1 cellular context compared by ENCODE assay signal in the genomic region with DNA sequence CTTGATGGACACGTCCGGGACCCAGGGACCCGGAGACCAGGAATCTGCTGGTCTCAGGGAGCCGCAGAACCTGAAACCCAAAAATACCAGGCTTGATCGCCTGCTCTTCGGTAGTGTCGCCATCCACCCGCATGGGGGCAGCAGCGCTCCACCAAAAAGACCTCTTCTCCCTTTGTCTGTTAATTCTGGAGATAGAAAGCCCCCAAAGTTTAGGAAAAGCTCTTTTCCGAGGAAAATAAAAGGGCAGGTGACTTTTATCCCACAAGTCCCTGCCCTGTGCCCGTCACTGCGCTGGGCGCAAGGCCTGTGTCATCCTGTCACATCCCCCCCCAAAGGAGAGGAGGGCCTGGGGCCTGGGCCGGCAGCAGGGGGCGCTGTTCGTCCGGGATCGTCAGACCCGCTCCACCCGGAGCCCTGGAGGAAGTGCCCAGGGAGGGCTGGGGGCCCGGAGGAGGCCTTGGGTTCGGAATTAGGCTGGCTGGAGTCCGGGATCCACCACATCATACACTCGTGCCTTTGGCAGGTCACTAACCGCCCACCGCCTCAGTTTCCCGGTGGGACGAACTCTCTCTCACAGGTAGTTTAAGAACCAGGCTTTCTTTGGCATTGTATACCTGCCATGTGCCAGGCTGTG.
TF ChIP-seq lines count a peak whose summit lies in the region.

No MANE protein-coding gene starts in this region.

TF ChIP-seq in HepG2, 621 proteins besides CTCF, POLR2A, EP300 and RAD21 (continued from another document and continues in another):
- TF ChIP-seq, protein P1, sequence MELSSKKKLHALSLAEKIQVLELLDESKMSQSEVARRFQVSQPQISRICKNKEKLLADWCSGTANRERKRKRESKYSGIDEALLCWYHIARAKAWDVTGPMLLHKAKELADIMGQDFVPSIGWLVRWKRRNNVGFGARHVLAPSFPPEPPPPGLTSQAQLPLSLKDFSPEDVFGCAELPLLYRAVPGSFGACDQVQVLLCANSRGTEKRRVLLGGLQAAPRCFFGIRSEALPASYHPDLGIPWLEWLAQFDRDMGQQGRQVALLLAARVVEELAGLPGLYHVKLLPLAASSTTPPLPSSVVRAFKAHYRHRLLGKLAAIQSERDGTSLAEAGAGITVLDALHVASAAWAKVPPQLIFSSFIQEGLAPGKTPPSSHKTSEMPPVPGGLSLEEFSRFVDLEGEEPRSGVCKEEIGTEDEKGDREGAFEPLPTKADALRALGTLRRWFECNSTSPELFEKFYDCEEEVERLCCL (CRISPR knock-in tag; IDR thresholded peaks at IDR 0.05; ENCODE audit: borderline replicate concordance) = no peak; the same call in 1 of the 2 replicates
- no peak for TF ChIP-seq FOSL2 (CRISPR knock-in tag; IDR thresholded peaks at IDR 0.05)
- TF ChIP-seq NR2F2 (IDR thresholded peaks at IDR 0.05; ENCODE audit: borderline replicate concordance, low read depth) = peak; percentile 52; the same call in 1 of the 2 replicates
- TF ChIP-seq ZNF337 (CRISPR knock-in tag; IDR thresholded peaks at IDR 0.05; ENCODE audit: borderline replicate concordance, low read depth) = 0 out of 2 replicates have a peak, but pooled peaks have one; percentile 7
- TF ChIP-seq ZNF383 (CRISPR knock-in tag; IDR thresholded peaks at IDR 0.05; ENCODE audit: borderline replicate concordance) = peak; percentile 39; the same call in 1 of the 2 replicates
- TF ChIP-seq GPN1 (CRISPR knock-in tag; IDR thresholded peaks at IDR 0.05; ENCODE audit: borderline replicate concordance) = 0 out of 2 replicates have a peak, but pooled peaks have one; percentile 11
- TF ChIP-seq, protein P2, sequence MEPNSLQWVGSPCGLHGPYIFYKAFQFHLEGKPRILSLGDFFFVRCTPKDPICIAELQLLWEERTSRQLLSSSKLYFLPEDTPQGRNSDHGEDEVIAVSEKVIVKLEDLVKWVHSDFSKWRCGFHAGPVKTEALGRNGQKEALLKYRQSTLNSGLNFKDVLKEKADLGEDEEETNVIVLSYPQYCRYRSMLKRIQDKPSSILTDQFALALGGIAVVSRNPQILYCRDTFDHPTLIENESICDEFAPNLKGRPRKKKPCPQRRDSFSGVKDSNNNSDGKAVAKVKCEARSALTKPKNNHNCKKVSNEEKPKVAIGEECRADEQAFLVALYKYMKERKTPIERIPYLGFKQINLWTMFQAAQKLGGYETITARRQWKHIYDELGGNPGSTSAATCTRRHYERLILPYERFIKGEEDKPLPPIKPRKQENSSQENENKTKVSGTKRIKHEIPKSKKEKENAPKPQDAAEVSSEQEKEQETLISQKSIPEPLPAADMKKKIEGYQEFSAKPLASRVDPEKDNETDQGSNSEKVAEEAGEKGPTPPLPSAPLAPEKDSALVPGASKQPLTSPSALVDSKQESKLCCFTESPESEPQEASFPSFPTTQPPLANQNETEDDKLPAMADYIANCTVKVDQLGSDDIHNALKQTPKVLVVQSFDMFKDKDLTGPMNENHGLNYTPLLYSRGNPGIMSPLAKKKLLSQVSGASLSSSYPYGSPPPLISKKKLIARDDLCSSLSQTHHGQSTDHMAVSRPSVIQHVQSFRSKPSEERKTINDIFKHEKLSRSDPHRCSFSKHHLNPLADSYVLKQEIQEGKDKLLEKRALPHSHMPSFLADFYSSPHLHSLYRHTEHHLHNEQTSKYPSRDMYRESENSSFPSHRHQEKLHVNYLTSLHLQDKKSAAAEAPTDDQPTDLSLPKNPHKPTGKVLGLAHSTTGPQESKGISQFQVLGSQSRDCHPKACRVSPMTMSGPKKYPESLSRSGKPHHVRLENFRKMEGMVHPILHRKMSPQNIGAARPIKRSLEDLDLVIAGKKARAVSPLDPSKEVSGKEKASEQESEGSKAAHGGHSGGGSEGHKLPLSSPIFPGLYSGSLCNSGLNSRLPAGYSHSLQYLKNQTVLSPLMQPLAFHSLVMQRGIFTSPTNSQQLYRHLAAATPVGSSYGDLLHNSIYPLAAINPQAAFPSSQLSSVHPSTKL (CRISPR knock-in tag; IDR thresholded peaks at IDR 0.05) = peak; percentile 76
- TF ChIP-seq, protein P3, sequence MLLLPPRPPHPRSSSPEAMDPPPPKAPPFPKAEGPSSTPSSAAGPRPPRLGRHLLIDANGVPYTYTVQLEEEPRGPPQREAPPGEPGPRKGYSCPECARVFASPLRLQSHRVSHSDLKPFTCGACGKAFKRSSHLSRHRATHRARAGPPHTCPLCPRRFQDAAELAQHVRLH (CRISPR knock-in tag; IDR thresholded peaks at IDR 0.05; ENCODE audit: borderline replicate concordance, low read depth) = peak; percentile 92
- no peak for TF ChIP-seq CBX2 (IDR thresholded peaks at IDR 0.05; ENCODE audit: low read depth, low read length)
- TF ChIP-seq CBX2 (CRISPR knock-in tag; IDR thresholded peaks at IDR 0.05; ENCODE audit: low read depth) = no peak
- peak; percentile 40; the same call in 1 of the 2 replicates for TF ChIP-seq ZNF616 (CRISPR knock-in tag; IDR thresholded peaks at IDR 0.05; ENCODE audit: low read depth)
- TF ChIP-seq STAG1 (CRISPR knock-in tag; IDR thresholded peaks at IDR 0.05) = peak; percentile 97
- peak; percentile 43; the same call in 1 of the 2 replicates for TF ChIP-seq ZBTB38 (CRISPR knock-in tag; IDR thresholded peaks at IDR 0.05)
- peak; percentile 71 for TF ChIP-seq ETV5 (CRISPR knock-in tag; IDR thresholded peaks at IDR 0.05; ENCODE audit: borderline replicate concordance)
- peak; percentile 72; the same call in 1 of the 2 replicates for TF ChIP-seq ZMYM2 (CRISPR knock-in tag; IDR thresholded peaks at IDR 0.05)
- no peak for TF ChIP-seq SMARCC2 (IDR thresholded peaks at IDR 0.05)
- no peak for TF ChIP-seq SOX13 (IDR thresholded peaks at IDR 0.05)
- peak in 1 of 2 experiments; percentile 85; a peak in 1 of 4 replicates for TF ChIP-seq SOX13 (CRISPR knock-in tag; conservative IDR thresholded peaks at IDR 0.05 in 1 of 2, IDR thresholded peaks at IDR 0.05 in 1 of 2)
- TF ChIP-seq, protein P4, sequence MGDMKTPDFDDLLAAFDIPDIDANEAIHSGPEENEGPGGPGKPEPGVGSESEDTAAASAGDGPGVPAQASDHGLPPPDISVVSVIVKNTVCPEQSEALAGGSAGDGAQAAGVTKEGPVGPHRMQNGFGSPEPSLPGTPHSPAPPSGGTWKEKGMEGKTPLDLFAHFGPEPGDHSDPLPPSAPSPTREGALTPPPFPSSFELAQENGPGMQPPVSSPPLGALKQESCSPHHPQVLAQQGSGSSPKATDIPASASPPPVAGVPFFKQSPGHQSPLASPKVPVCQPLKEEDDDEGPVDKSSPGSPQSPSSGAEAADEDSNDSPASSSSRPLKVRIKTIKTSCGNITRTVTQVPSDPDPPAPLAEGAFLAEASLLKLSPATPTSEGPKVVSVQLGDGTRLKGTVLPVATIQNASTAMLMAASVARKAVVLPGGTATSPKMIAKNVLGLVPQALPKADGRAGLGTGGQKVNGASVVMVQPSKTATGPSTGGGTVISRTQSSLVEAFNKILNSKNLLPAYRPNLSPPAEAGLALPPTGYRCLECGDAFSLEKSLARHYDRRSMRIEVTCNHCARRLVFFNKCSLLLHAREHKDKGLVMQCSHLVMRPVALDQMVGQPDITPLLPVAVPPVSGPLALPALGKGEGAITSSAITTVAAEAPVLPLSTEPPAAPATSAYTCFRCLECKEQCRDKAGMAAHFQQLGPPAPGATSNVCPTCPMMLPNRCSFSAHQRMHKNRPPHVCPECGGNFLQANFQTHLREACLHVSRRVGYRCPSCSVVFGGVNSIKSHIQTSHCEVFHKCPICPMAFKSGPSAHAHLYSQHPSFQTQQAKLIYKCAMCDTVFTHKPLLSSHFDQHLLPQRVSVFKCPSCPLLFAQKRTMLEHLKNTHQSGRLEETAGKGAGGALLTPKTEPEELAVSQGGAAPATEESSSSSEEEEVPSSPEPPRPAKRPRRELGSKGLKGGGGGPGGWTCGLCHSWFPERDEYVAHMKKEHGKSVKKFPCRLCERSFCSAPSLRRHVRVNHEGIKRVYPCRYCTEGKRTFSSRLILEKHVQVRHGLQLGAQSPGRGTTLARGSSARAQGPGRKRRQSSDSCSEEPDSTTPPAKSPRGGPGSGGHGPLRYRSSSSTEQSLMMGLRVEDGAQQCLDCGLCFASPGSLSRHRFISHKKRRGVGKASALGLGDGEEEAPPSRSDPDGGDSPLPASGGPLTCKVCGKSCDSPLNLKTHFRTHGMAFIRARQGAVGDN (CRISPR knock-in tag; IDR thresholded peaks at IDR 0.05) = peak; percentile 80
- no peak for TF ChIP-seq TAF15 (IDR thresholded peaks at IDR 0.05; ENCODE audit: low read depth, low read length, poor library complexity, severe bottlenecking)
- TF ChIP-seq, protein P5, sequence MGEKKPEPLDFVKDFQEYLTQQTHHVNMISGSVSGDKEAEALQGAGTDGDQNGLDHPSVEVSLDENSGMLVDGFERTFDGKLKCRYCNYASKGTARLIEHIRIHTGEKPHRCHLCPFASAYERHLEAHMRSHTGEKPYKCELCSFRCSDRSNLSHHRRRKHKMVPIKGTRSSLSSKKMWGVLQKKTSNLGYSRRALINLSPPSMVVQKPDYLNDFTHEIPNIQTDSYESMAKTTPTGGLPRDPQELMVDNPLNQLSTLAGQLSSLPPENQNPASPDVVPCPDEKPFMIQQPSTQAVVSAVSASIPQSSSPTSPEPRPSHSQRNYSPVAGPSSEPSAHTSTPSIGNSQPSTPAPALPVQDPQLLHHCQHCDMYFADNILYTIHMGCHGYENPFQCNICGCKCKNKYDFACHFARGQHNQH (CRISPR knock-in tag; IDR thresholded peaks at IDR 0.05) = peak; percentile 76
- TF ChIP-seq, protein P6, sequence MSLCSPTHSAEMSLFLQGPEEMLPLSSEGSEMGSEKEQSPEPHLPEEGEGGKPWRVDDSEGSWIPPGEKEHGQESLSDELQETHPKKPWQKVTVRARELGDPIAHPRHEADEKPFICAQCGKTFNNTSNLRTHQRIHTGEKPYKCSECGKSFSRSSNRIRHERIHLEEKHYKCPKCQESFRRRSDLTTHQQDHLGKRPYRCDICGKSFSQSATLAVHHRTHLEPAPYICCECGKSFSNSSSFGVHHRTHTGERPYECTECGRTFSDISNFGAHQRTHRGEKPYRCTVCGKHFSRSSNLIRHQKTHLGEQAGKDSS (CRISPR knock-in tag; IDR thresholded peaks at IDR 0.05; ENCODE audit: borderline replicate concordance, low read depth) = peak; percentile 88; the same call in 1 of the 2 replicates
- TF ChIP-seq, protein P7, sequence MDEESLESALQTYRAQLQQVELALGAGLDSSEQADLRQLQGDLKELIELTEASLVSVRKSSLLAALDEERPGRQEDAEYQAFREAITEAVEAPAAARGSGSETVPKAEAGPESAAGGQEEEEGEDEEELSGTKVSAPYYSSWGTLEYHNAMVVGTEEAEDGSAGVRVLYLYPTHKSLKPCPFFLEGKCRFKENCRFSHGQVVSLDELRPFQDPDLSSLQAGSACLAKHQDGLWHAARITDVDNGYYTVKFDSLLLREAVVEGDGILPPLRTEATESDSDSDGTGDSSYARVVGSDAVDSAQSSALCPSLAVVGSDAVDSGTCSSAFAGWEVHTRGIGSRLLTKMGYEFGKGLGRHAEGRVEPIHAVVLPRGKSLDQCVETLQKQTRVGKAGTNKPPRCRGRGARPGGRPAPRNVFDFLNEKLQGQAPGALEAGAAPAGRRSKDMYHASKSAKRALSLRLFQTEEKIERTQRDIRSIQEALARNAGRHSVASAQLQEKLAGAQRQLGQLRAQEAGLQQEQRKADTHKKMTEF (CRISPR knock-in tag; IDR thresholded peaks at IDR 0.05) = peak; percentile 89; the same call in 1 of the 2 replicates
- peak; percentile 68 for TF ChIP-seq HNRNPLL (IDR thresholded peaks at IDR 0.05; ENCODE audit: low read depth, low read length, poor library complexity, severe bottlenecking)
- peak; percentile 91; the same call in 1 of the 2 replicates for TF ChIP-seq ZNF790 (CRISPR knock-in tag; IDR thresholded peaks at IDR 0.05; ENCODE audit: borderline replicate concordance)
- TF ChIP-seq, protein P8, sequence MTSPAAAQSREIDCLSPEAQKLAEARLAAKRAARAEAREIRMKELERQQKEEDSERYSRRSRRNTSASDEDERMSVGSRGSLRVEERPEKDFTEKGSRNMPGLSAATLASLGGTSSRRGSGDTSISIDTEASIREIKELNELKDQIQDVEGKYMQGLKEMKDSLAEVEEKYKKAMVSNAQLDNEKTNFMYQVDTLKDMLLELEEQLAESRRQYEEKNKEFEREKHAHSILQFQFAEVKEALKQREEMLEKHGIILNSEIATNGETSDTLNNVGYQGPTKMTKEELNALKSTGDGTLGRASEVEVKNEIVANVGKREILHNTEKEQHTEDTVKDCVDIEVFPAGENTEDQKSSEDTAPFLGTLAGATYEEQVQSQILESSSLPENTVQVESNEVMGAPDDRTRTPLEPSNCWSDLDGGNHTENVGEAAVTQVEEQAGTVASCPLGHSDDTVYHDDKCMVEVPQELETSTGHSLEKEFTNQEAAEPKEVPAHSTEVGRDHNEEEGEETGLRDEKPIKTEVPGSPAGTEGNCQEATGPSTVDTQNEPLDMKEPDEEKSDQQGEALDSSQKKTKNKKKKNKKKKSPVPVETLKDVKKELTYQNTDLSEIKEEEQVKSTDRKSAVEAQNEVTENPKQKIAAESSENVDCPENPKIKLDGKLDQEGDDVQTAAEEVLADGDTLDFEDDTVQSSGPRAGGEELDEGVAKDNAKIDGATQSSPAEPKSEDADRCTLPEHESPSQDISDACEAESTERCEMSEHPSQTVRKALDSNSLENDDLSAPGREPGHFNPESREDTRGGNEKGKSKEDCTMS (CRISPR knock-in tag; conservative IDR thresholded peaks at IDR 0.05) = 0 out of 2 replicates have a peak, but pooled peaks have one; percentile 82
- TF ChIP-seq ZFP1 (CRISPR knock-in tag; IDR thresholded peaks at IDR 0.05) = 0 out of 2 replicates have a peak, but pooled peaks have one; percentile 21
- no peak for TF ChIP-seq SCMH1 (CRISPR knock-in tag; IDR thresholded peaks at IDR 0.05; ENCODE audit: borderline replicate concordance)
- TF ChIP-seq PHF5A (CRISPR knock-in tag; IDR thresholded peaks at IDR 0.05; ENCODE audit: low read depth, unreplicated experiment) = peak; percentile 51
- peak; percentile 86; the same call in 1 of the 2 replicates for TF ChIP-seq ISL2 (CRISPR knock-in tag; IDR thresholded peaks at IDR 0.05)
- peak; percentile 93; the same call in 1 of the 2 replicates for TF ChIP-seq HOXA5 (CRISPR knock-in tag; IDR thresholded peaks at IDR 0.05)
- peak; percentile 65 for TF ChIP-seq ELF1 (CRISPR knock-in tag; IDR thresholded peaks at IDR 0.05)
- peak; percentile 88 for TF ChIP-seq ERF (CRISPR knock-in tag; IDR thresholded peaks at IDR 0.05)
- TF ChIP-seq, protein P9, sequence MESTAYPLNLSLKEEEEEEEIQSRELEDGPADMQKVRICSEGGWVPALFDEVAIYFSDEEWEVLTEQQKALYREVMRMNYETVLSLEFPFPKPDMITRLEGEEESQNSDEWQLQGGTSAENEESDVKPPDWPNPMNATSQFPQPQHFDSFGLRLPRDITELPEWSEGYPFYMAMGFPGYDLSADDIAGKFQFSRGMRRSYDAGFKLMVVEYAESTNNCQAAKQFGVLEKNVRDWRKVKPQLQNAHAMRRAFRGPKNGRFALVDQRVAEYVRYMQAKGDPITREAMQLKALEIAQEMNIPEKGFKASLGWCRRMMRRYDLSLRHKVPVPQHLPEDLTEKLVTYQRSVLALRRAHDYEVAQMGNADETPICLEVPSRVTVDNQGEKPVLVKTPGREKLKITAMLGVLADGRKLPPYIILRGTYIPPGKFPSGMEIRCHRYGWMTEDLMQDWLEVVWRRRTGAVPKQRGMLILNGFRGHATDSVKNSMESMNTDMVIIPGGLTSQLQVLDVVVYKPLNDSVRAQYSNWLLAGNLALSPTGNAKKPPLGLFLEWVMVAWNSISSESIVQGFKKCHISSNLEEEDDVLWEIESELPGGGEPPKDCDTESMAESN (CRISPR knock-in tag; conservative IDR thresholded peaks at IDR 0.05) = peak; percentile 92
- TF ChIP-seq NRL (CRISPR knock-in tag; IDR thresholded peaks at IDR 0.05; ENCODE audit: borderline replicate concordance) = peak; percentile 94
- peak; percentile 79 for TF ChIP-seq GABPB1 (CRISPR knock-in tag; IDR thresholded peaks at IDR 0.05)
- no peak; the same call in 1 of the 2 replicates for TF ChIP-seq THAP11 (CRISPR knock-in tag; IDR thresholded peaks at IDR 0.05)
- 0 out of 2 replicates have a peak, but pooled peaks have one; percentile 64 for TF ChIP-seq HES4 (CRISPR knock-in tag; IDR thresholded peaks at IDR 0.05; ENCODE audit: borderline replicate concordance)
- peak; percentile 61; the same call in 1 of the 2 replicates for TF ChIP-seq ZNF83 (CRISPR knock-in tag; IDR thresholded peaks at IDR 0.05; ENCODE audit: borderline replicate concordance)
